ENCODE assay signal across 9 cellular contexts in the genomic region with DNA sequence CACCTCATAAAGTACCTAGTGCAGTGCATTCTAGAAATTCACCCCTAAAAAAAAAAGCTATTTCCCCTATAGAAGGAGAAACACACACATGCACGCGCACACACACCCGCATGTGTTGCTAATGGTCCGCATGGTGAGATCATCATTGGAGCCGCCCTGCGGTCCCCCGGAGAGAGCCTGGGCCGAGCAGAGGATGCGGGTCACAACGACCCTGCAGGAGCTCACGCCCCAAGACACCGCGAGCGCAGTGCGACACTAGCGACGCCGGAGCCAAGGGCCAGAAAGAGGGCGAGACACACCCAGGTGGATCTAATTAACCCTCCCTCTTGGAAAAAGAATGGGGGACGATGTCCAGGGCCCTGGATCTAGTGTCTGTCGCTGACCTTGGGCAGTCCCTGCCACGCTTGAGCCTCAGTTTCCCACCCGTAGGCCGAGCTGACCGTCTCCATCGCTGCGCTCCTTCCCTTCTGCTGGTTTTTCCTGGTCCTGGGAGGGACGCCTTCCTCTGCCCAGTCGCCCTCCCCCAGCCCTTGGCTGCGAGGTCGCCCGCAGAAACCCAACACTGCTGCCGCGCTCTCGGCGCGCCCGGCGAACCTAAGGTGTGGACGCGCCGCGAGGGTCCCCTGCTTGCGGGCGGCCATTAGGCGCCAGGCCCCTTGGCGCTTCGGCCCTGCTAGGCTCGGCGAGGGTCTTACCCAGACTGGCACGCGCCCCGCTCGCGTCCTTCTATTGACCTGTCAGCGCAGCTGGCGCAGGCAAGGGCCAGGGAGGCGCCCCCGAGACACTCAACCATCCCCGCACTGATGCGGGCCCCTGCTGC. TPM values are rescaled to one million over a fixed set of nuclear protein-coding genes. Genes with fewer than 3 reads are reported as not detected.
DNase-seq lines count a peak whose midpoint lies in the region; ATAC-seq and TF ChIP-seq lines count a peak whose summit lies in the region.
"Had no signal": no experiment of that assay in that cellular context is flagged by ENCODE, and none has a peak within 500 bp of the region (broad histone marks: within the 10 kb centered on the region; RNA-seq: fewer than 3 reads in every experiment).

No MANE protein-coding gene starts in this region.

- in situ Hi-C loops in gastrocnemius medialis (cut with MboI; ENCODE audit: low sequenced_read_pairs in 4 of 4), result no loop called here

- no peak for TF ChIP-seq CTCF in gastrocnemius medialis (IDR thresholded peaks at IDR 0.05 in 4 of 5, conservative IDR thresholded peaks at IDR 0.05 in 1 of 5)

- ATAC-seq in gastrocnemius medialis, result peak; percentile 68 to 71
- ATAC-seq: GM12878 had no signal

- H3K27ac Mint-ChIP-seq in T-helper 2 cell treated with Interferon-gamma antibody and Interleukin-4, amounts not matched to agents 5 μg/mL and 100 μg/mL, for 36 hours, result no peak overlapping the region

- H3K27me3 ChIP-seq in gastrocnemius medialis, result no peaks in the 10 kb centered on the region

- H3K9me3 ChIP-seq in gastrocnemius medialis, result no peaks in the 10 kb centered on the region

- peak; percentile 44 for DNase-seq in AG08395 (ENCODE audit: low spot score)
- DNase-seq in MV-4-11 (lab: John Stamatoyannopoulos, UW), result peak; percentile 13
- DNase-seq in anterior cingulate cortex (lab: John Stamatoyannopoulos, UW), result peak in 34 of 58 donors; percentile 10 to 65 (median 44)
- DNase-seq in hypothalamus (lab: John Stamatoyannopoulos, UW), result peak in 32 of 51 donors; percentile 6 to 67 (median 42)
- DNase-seq in gastrocnemius medialis, result no peak
- DNase-seq in T-helper 2 cell treated with Interferon-gamma antibody and Interleukin-4, amounts not matched to agents 5 μg/mL and 100 μg/mL, for 36 hours (ENCODE audit: low spot score), result no peak
- no peak for DNase-seq in HuH-7.5 (ENCODE audit: low spot score)
- no peak for DNase-seq in foreskin melanocyte

- no peaks in the 10 kb centered on the region for H3K36me3 ChIP-seq in gastrocnemius medialis

- no peak overlapping the region for H3K4me3 Mint-ChIP-seq in T-helper 2 cell treated with Interferon-gamma antibody and Interleukin-4, amounts not matched to agents 5 μg/mL and 100 μg/mL, for 36 hours

- intact Hi-C loops in gastrocnemius medialis (cut with DNase I; ENCODE audit: low total_unique reads), result loop anchor here (2.0 kb wide), 1 partner anchor 47 kb away; a partner anchor contains a TSS

- peaks cover 43% of the 10 kb centered on the region for H3K27me3 Mint-ChIP-seq in T-helper 2 cell treated with Interferon-gamma antibody and Interleukin-4, amounts not matched to agents 5 μg/mL and 100 μg/mL, for 36 hours (ENCODE audit: low read depth)

- peaks cover 6 to 11% of the 10 kb centered on the region in 2 donors for H3K4me1 ChIP-seq in gastrocnemius medialis

- peak overlapping the region; percentile 67 to 81 (median 74) for H3K4me3 ChIP-seq in gastrocnemius medialis
- H3K4me3 ChIP-seq: GM12878 had no signal

- no peaks in the 10 kb centered on the region for H3K4me1 Mint-ChIP-seq in T-helper 2 cell treated with Interferon-gamma antibody and Interleukin-4, amounts not matched to agents 5 μg/mL and 100 μg/mL, for 36 hours (ENCODE audit: low read depth)

- no peaks in the 10 kb centered on the region for H3K36me3 Mint-ChIP-seq in T-helper 2 cell treated with Interferon-gamma antibody and Interleukin-4, amounts not matched to agents 5 μg/mL and 100 μg/mL, for 36 hours (ENCODE audit: low read depth)

- peak overlapping the region; percentile 65 to 77 (median 75) for H3K27ac ChIP-seq in gastrocnemius medialis

- no peaks in the 10 kb centered on the region for H3K9me3 Mint-ChIP-seq in T-helper 2 cell treated with Interferon-gamma antibody and Interleukin-4, amounts not matched to agents 5 μg/mL and 100 μg/mL, for 36 hours

- peak in 1 of 2 donors; percentile 21 for TF ChIP-seq POLR2A in gastrocnemius medialis (IDR thresholded peaks at IDR 0.05)

RNA-seq across cellular contexts. Expression of a gene that starts 47.6 kb away (rescaled TPM):
- total RNA-seq in gastrocnemius medialis, result 10 to 100 TPM; 26.6 to 34.4 (median 29.7) TPM

RNA-seq across cellular contexts. Expression of a gene that starts 50.5 kb away (rescaled TPM):
- total RNA-seq in gastrocnemius medialis, result 1 to 10 TPM in 2 of 4 donors, not detected in 2; 5.1 to 8.7 TPM

Comparison
In these comparisons a context has a peak if more than half of its experiments do, and no peak if none do; other contexts are left out.
1. DNase-seq: peak in AG08395 (single experiment), MV-4-11 (single experiment), anterior cingulate cortex (34 of 58) and hypothalamus (32 of 51); none in gastrocnemius medialis (0 of 2), T-helper 2 cell treated with Interferon-gamma antibody and Interleukin-4, amounts not matched to agents 5 μg/mL and 100 μg/mL, for 36 hours (single experiment), HuH-7.5 (single experiment) and foreskin melanocyte (single experiment).